In the genomic region with DNA sequence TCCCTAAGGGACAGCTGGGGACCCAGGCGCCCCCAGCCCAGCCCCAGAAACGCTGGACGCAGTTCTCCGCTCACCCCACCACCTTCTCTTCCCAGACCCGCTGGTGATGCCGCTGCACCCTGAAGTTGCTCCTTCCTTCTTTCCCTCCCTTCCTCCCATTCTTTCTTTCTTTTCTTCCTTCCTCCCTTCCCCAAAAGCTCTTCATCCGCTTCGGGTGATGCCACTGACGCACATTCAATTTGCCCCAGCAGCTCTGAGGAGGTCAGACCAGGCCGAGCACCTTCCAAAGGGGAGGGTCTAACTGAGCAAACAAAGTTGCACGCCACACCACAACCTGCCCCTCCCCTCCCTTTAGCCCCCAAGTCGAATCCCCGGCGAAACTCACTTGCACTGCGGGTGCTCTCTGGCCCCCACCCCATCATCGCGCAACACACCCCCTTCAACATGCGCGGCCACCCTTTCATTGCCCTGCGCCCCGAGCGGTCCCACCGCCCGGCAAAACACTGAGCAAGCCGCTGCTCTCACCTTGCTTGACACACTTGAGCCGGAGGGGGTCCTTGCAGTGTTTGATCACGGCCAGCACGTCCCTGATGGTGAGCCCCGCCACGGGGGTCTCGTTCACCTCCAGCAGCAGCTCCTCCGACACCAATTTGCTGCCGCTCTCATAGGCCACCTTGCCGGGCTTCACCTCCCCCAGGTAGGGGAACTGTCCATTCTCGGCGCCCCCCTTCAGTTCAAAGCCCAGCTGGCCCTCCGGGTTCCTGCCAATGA, we compare ENCODE assay signal across 8 cellular contexts. TPM values are rescaled to one million over a fixed set of nuclear protein-coding genes. Genes with fewer than 3 reads are reported as not detected.
DNase-seq lines count a peak whose midpoint lies in the region; ATAC-seq and TF ChIP-seq lines count a peak whose summit lies in the region.

No MANE protein-coding gene starts in this region.

- H3K4me1 Mint-ChIP-seq in CD8-positive, alpha-beta T cell (ENCODE audit: low read depth): peaks cover 11% of the 10 kb centered on the region

- H3K27ac Mint-ChIP-seq in CD8-positive, alpha-beta T cell: no peak overlapping the region

- peak overlapping the region; percentile 64 for H3K4me3 Mint-ChIP-seq in CD8-positive, alpha-beta T cell

- POLR2A ChIA-PET in CD8-positive, alpha-beta T cell (lab: Charles Lee): no interaction called here

- intact Hi-C loops in CD8-positive, alpha-beta T cell (cut with DNase I, micrococcal nuclease): no loop called here

- H3K27ac ChIP-seq in CD8-positive, alpha-beta T cell (ENCODE audit: low read depth, low read length): peak overlapping the region; percentile 61
- peak overlapping the region; percentile 78 to 92 for H3K27ac ChIP-seq in esophagus (ENCODE audit: low read depth in 2 of 2, low read length in 1 of 2)
- H3K27ac ChIP-seq in urinary bladder (ENCODE audit: low read depth): peak overlapping the region; percentile 79

- DNase-seq in CD8-positive, alpha-beta T cell: no peak
- DNase-seq in NCI-H69 (lab: John Stamatoyannopoulos, UW): peak; percentile 69
- peak; percentile 62 for DNase-seq in midbrain (lab: John Stamatoyannopoulos, UW)

- no peaks in the 10 kb centered on the region for H3K36me3 Mint-ChIP-seq in CD8-positive, alpha-beta T cell

- no peak for TF ChIP-seq CTCF in CD8-positive, alpha-beta T cell (IDR thresholded peaks at IDR 0.05)

- H3K27me3 ChIP-seq in CD8-positive, alpha-beta T cell (ENCODE audit: insufficient read depth, low read length): no peaks in the 10 kb centered on the region
- H3K27me3 ChIP-seq in esophagus (ENCODE audit: control insufficient read depth in 1 of 2, insufficient read depth in 2 of 2, low read length in 2 of 2): no peaks in the 10 kb centered on the region

- CTCF ChIA-PET in CD8-positive, alpha-beta T cell (lab: Charles Lee): no interaction called here

- H3K4me3 ChIP-seq in CD8-positive, alpha-beta T cell (ENCODE audit: low read depth, low read length): peak overlapping the region; percentile 63
- H3K4me3 ChIP-seq in esophagus (ENCODE audit: low read depth in 1 of 2, low read length in 2 of 2) (peak overlapping the region; percentile 34 to 53), urinary bladder (ENCODE audit: low read depth, low read length) (peak overlapping the region; percentile 59)

- H3K9me3 Mint-ChIP-seq in CD8-positive, alpha-beta T cell: no peaks in the 10 kb centered on the region

- ATAC-seq in CD8-positive, alpha-beta T cell: no peak
- ATAC-seq in GM21367 (IDR thresholded peaks at IDR 0.05; ENCODE audit: unreplicated experiment): no peak
- ATAC-seq in HG03378 (IDR thresholded peaks at IDR 0.05; ENCODE audit: unreplicated experiment): no peak
- ATAC-seq in GM18907 (IDR thresholded peaks at IDR 0.05; ENCODE audit: unreplicated experiment): no peak

- H3K4me1 ChIP-seq in CD8-positive, alpha-beta T cell (ENCODE audit: insufficient read depth, low read length): peaks cover 3% of the 10 kb centered on the region
- H3K4me1 ChIP-seq in esophagus (ENCODE audit: control insufficient read depth in 2 of 2, insufficient read depth in 2 of 2, low read length in 1 of 2) (peaks cover 0 to 6% of the 10 kb centered on the region in 2 donors), urinary bladder (ENCODE audit: insufficient read depth) (no peaks in the 10 kb centered on the region)

- WGBS in esophagus, 2 donors: 1 to 2% methylated on average over 34 to 37 of the region's 37 CpGs
- WGBS in urinary bladder: under 1% methylated on average over 37 of the region's 37 CpGs

- H3K27me3 Mint-ChIP-seq in CD8-positive, alpha-beta T cell (ENCODE audit: low read depth): peaks cover 40% of the 10 kb centered on the region

- H3K36me3 ChIP-seq in CD8-positive, alpha-beta T cell (ENCODE audit: insufficient read depth, low read length): no peaks in the 10 kb centered on the region
- H3K36me3 ChIP-seq in esophagus (ENCODE audit: control insufficient read depth in 2 of 2, insufficient read depth in 2 of 2, low read length in 1 of 2): no peaks in the 10 kb centered on the region
- no peaks in the 10 kb centered on the region for H3K36me3 ChIP-seq in urinary bladder (ENCODE audit: insufficient read depth)

- no peaks in the 10 kb centered on the region for H3K9me3 ChIP-seq in CD8-positive, alpha-beta T cell (ENCODE audit: low read length)
- peaks cover 0 to 2% of the 10 kb centered on the region in 2 donors for H3K9me3 ChIP-seq in esophagus (ENCODE audit: control insufficient read depth in 2 of 2, insufficient read depth in 1 of 2, low read depth in 1 of 2, low read length in 1 of 2)

RNA-seq across cellular contexts. Expression of a gene that starts 0.8 kb away (rescaled TPM):
- under 1 TPM in 1 of 2 experiments, not detected in 1; 0.05 TPM for total RNA-seq in CD8-positive, alpha-beta T cell
- under 1 TPM; 0.67 to 0.79 TPM for polyA plus RNA-seq in esophagus
- total RNA-seq in urinary bladder: 37.4 TPM
- 7.6 TPM for polyA plus RNA-seq in urinary bladder

Comparison
In these comparisons a context has a peak if more than half of its experiments do, and no peak if none do; other contexts are left out.
1. DNase-seq: peak in NCI-H69 (single experiment) and midbrain (single experiment); none in CD8-positive, alpha-beta T cell (0 of 7).
2. RNA of a gene that starts 0.8 kb away (total RNA-seq): 37.4 TPM in urinary bladder (single experiment); 0.05 TPM in CD8-positive, alpha-beta T cell; every median in the first group is over 10 times any median in the second.
3. Peak in every context shown above with its lines, with median percentiles within 50 percentile points of each other: H3K27ac ChIP-seq and H3K4me3 ChIP-seq.